Comparison of ENCODE assay signal across 17 cellular contexts in the genomic region with DNA sequence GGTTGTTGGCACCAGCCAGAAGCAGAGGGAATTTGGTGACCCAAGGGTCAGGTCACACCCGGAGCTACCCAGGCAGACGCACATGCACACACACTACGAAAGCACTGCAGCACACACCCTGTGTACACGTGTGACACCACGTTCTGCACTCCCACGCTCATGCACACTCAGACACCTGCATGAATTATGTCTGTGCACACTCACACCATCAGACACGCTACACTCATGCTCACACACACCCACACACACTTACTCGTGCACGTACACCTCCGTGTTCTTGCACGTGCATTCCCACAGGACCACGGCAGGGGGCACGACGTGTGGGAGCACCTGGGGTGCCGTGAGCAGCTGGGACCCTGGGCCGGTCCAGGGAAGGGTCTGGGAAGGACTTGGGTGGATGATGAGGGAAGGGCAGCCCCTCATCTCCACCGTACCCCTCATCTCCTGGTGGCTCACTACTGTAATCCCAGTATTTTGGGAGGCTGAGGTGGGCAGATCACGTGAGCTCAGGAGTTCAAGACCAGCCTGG. TPM values are rescaled to one million over a fixed set of nuclear protein-coding genes. Genes with fewer than 3 reads are reported as not detected.
DNase-seq lines count a peak whose midpoint lies in the region; ATAC-seq, FAIRE-seq and TF ChIP-seq lines count a peak whose summit lies in the region.
"Had no signal": no experiment of that assay in that cellular context is flagged by ENCODE, and none has a peak within 500 bp of the region (broad histone marks: within the 10 kb centered on the region; RNA-seq: fewer than 3 reads in every experiment).

No MANE protein-coding gene starts in this region.

- TF ChIP-seq POLR2A in spleen (IDR thresholded peaks at IDR 0.05) (no peak), tibial nerve (IDR thresholded peaks at IDR 0.05) (no peak)

- peak overlapping the region; percentile 68 for H3K23ac ChIP-seq in neuronal stem cell (ENCODE audit: low read depth, low read length, poor library complexity)

- no peak overlapping the region for H3K4ac ChIP-seq in neuronal stem cell (ENCODE audit: low read length)

- DNase-seq in Right ventricle myocardium superior, result peak; percentile 20
- DNase-seq in left ventricle myocardium superior, result no peak
- DNase-seq in bronchial epithelial cell (ENCODE audit: low read depth), result no peak
- DNase-seq in neuronal stem cell (ENCODE audit: low spot score), result no peak
- peak; percentile 39 for DNase-seq in spleen
- DNase-seq in NCI-H748 (lab: John Stamatoyannopoulos, UW; ENCODE audit: unreplicated experiment), result no peak
- no peak for DNase-seq in tibial nerve (ENCODE audit: low spot score in 2 of 2)
- DNase-seq: Calu3; CD4-positive, CD25-positive, alpha-beta regulatory T cell; DMS79; HCEC 1CT had no signal

- H3K4me2 ChIP-seq in neuronal stem cell (ENCODE audit: insufficient read depth, low read length, poor library complexity, severe bottlenecking), result no peak overlapping the region

- H3K14ac ChIP-seq in neuronal stem cell (ENCODE audit: low read length), result no peak overlapping the region

- H2BK15ac ChIP-seq in neuronal stem cell (ENCODE audit: low read length), result no peak overlapping the region

- no peak overlapping the region for H3K9ac ChIP-seq in neuronal stem cell (ENCODE audit: low read depth, low read length, poor library complexity)

- peak; percentile 92 for FAIRE-seq in bronchial epithelial cell (lab: Jason Lieb, UNC)
- FAIRE-seq: GM12878 had no signal

- H2BK5ac ChIP-seq in neuronal stem cell (ENCODE audit: low read length), result no peak overlapping the region

- TF ChIP-seq EP300 in tibial nerve (IDR thresholded peaks at IDR 0.05), result no peak

- no peak overlapping the region for H3K4me3 ChIP-seq in bronchial epithelial cell (ENCODE audit: low read depth, low read length)
- peak overlapping the region in 1 of 2 donors; percentile 1 for H3K4me3 ChIP-seq in neuronal stem cell (ENCODE audit: low read length in 2 of 2)
- no peak overlapping the region for H3K4me3 ChIP-seq in spleen
- no peak overlapping the region for H3K4me3 ChIP-seq in tibial nerve
- H3K4me3 ChIP-seq: GM12878 had no signal

- no peaks in the 10 kb centered on the region for H3K36me3 ChIP-seq in bronchial epithelial cell (ENCODE audit: control insufficient read depth, insufficient read depth, low read length)
- H3K36me3 ChIP-seq in neuronal stem cell (replicated peaks in 1 of 2; ENCODE audit: control insufficient read depth in 2 of 2, insufficient read depth in 2 of 2, low read length in 2 of 2), result no peaks in the 10 kb centered on the region
- no peaks in the 10 kb centered on the region for H3K36me3 ChIP-seq in spleen
- no peaks in the 10 kb centered on the region for H3K36me3 ChIP-seq in tibial nerve

- no peak overlapping the region for H3K18ac ChIP-seq in neuronal stem cell (ENCODE audit: low read length)

- H3K9me3 ChIP-seq in neuronal stem cell (replicated peaks in 1 of 2; ENCODE audit: control insufficient read depth in 2 of 2, insufficient read depth in 1 of 2, low read depth in 1 of 2, low read length in 2 of 2) (peaks cover 0 to 2% of the 10 kb centered on the region in 2 donors), spleen (no peaks in the 10 kb centered on the region), tibial nerve (no peaks in the 10 kb centered on the region)

- H3K27me3 ChIP-seq in bronchial epithelial cell (ENCODE audit: control insufficient read depth, insufficient read depth, low read length) (peaks cover 2% of the 10 kb centered on the region), neuronal stem cell (ENCODE audit: control insufficient read depth in 3 of 3, insufficient read depth in 3 of 3, low read depth in 1 of 3, low read length in 3 of 3) (peaks cover 0 to 10% (median 0%) of the 10 kb centered on the region in 3 experiments), spleen (replicated peaks in 1 of 7) (peaks cover 0 to 49% (median 0%) of the 10 kb centered on the region in 7 donors), tibial nerve (peaks cover 0 to 30% of the 10 kb centered on the region in 2 donors)

- intact Hi-C loops in Right ventricle myocardium superior (cut with DNase I), result no loop called here
- intact Hi-C loops in left ventricle myocardium superior (cut with micrococcal nuclease), result no loop called here
- intact Hi-C loops in spleen (cut with DNase I; ENCODE audit: low total_unique reads), result no loop called here

- TF ChIP-seq CTCF in bronchial epithelial cell (IDR thresholded peaks at IDR 0.05; ENCODE audit: insufficient read depth, low read length, severe bottlenecking), result no peak
- TF ChIP-seq CTCF in spleen (IDR thresholded peaks at IDR 0.05 in 8 of 11, conservative IDR thresholded peaks at IDR 0.05 in 3 of 11), result no peak
- no peak for TF ChIP-seq CTCF in tibial nerve (IDR thresholded peaks at IDR 0.05)

- H3K79me1 ChIP-seq in neuronal stem cell (ENCODE audit: low read depth, low read length), result no peaks in the 10 kb centered on the region

- H2BK12ac ChIP-seq in neuronal stem cell (ENCODE audit: low read length), result no peak overlapping the region

- H3K27ac ChIP-seq in neuronal stem cell (replicated peaks; ENCODE audit: low read length) (no peak overlapping the region), spleen (no peak overlapping the region), tibial nerve (no peak overlapping the region)
- H3K27ac ChIP-seq: 22Rv1 had no signal

- H4K91ac ChIP-seq in neuronal stem cell (ENCODE audit: low read depth, low read length, poor library complexity), result no peak overlapping the region

- peak overlapping the region; percentile 53 for H2AK5ac ChIP-seq in neuronal stem cell (ENCODE audit: low read depth, low read length)

- no peak overlapping the region for H2BK120ac ChIP-seq in neuronal stem cell (ENCODE audit: low read depth, low read length)

- H3K4me1 ChIP-seq in neuronal stem cell (ENCODE audit: control insufficient read depth in 2 of 2, insufficient read depth in 1 of 2, low read depth in 1 of 2, low read length in 2 of 2) (no peaks in the 10 kb centered on the region), spleen (no peaks in the 10 kb centered on the region), tibial nerve (peaks cover 0 to 14% (median 7%) of the 10 kb centered on the region in 4 donors)

- no peak overlapping the region for H2AFZ ChIP-seq in neuronal stem cell (ENCODE audit: low read length)

- H4K8ac ChIP-seq in neuronal stem cell (ENCODE audit: low read depth, low read length), result no peak overlapping the region

- WGBS in neuronal stem cell (ENCODE audit: extremely low coverage in 2 of 2, insufficient read length in 2 of 2, insufficient replicate concordance in 1 of 2), 2 donors, result no CpG with 5 or more reads among the region's 18 CpGs
- WGBS in spleen, 5 donors, result 86 to 95% (median 91%) methylated on average over 18 of the region's 18 CpGs
- WGBS in tibial nerve, 2 donors, result 83 to 85% methylated on average over 18 of the region's 18 CpGs

- ATAC-seq in Right ventricle myocardium superior (ENCODE audit: poor library complexity) (no peak), left ventricle myocardium superior (no peak), GM21360 (IDR thresholded peaks at IDR 0.05; ENCODE audit: unreplicated experiment) (no peak)
- ATAC-seq: GM12878 had no signal

RNA-seq across cellular contexts. Expression of a gene that starts 20.8 kb away (rescaled TPM):
- total RNA-seq in Right ventricle myocardium superior, result not detected
- not detected for total RNA-seq in left ventricle myocardium superior
- 0.53 and 0.77 TPM in 2 replicates for total RNA-seq in bronchial epithelial cell
- polyA plus RNA-seq in neuronal stem cell (2013, experiment 1 of 2), result 1.5 TPM
- 1.2 TPM for polyA plus RNA-seq in neuronal stem cell (2013, experiment 2 of 2)
- total RNA-seq in spleen, result not detected
- polyA plus RNA-seq in spleen, result not detected
- total RNA-seq in tibial nerve, result 1 to 10 TPM in 1 of 4 donors, not detected in 3; 3.3 TPM
- total RNA-seq: CD4-positive, CD25-positive, alpha-beta regulatory T cell; G401; GM12878; H4; HT1080 had no signal
- polyA plus RNA-seq: CD4-positive, CD25-positive, alpha-beta regulatory T cell had no signal

Comparison
In these comparisons a context has a peak if more than half of its experiments do, and no peak if none do; other contexts are left out.
1. DNase-seq: peak in Right ventricle myocardium superior (single experiment) and spleen (single experiment); none in left ventricle myocardium superior (single experiment), bronchial epithelial cell (single experiment), neuronal stem cell (single experiment), NCI-H748 (single experiment) and tibial nerve (0 of 2).